Comparison of ENCODE assay signal across 16 cellular contexts in genomic region chr15:95866698-95867440, GRCh38.
"Had no signal": no experiment of that assay in that cellular context is flagged by ENCODE, and none has a peak within 500 bp of the region (broad histone marks: within the 10 kb centered on the region; RNA-seq: fewer than 3 reads in every experiment).

No MANE protein-coding gene starts in this region.

- H3K27me3 ChIP-seq: hepatocyte, testis, upper lobe of left lung had no signal

- ATAC-seq: stimulated activated naive B cell treated with anti-CD40 and anti-IgM and Interleukin-4, amounts not matched to agents 10 μg/mL and 1 μg/mL and 100 μg/mL, for 72 hours had no signal

- H3K79me2 ChIP-seq: hepatocyte had no signal

- H3K4me3 ChIP-seq: hepatocyte, testis, upper lobe of left lung had no signal

- H3K4me3 Mint-ChIP-seq: activated naive CD8-positive, alpha-beta T cell; memory B cell; stimulated activated naive B cell treated with anti-CD40 and anti-IgM and Interleukin-4, amounts not matched to agents 10 μg/mL and 1 μg/mL and 100 μg/mL, for 72 hours had no signal

- H2AFZ ChIP-seq: hepatocyte had no signal

- H3K36me3 Mint-ChIP-seq: activated naive CD8-positive, alpha-beta T cell; memory B cell; stimulated activated naive B cell treated with anti-CD40 and anti-IgM and Interleukin-4, amounts not matched to agents 10 μg/mL and 1 μg/mL and 100 μg/mL, for 72 hours had no signal

- H3K27ac ChIP-seq: hepatocyte, testis, upper lobe of left lung had no signal

- H3K36me3 ChIP-seq: upper lobe of left lung had no signal

- H3K4me1 ChIP-seq: testis, upper lobe of left lung had no signal

- H3K4me1 Mint-ChIP-seq: memory B cell; stimulated activated naive B cell treated with anti-CD40 and anti-IgM and Interleukin-4, amounts not matched to agents 10 μg/mL and 1 μg/mL and 100 μg/mL, for 72 hours had no signal

- H3K9me3 Mint-ChIP-seq: memory B cell; stimulated activated naive B cell treated with anti-CD40 and anti-IgM and Interleukin-4, amounts not matched to agents 10 μg/mL and 1 μg/mL and 100 μg/mL, for 72 hours had no signal

- H3K27me3 Mint-ChIP-seq: activated naive CD8-positive, alpha-beta T cell; stimulated activated naive B cell treated with anti-CD40 and anti-IgM and Interleukin-4, amounts not matched to agents 10 μg/mL and 1 μg/mL and 100 μg/mL, for 72 hours had no signal

- H3K9me3 ChIP-seq: testis, upper lobe of left lung had no signal

- DNase-seq: activated CD4-positive, alpha-beta T cell treated with anti-CD3 and anti-CD28 coated beads for 1 hour; activated gamma-delta T cell treated with Interleukin-2 at 50 U/mL for 16 hours; activated T-cell treated with anti-CD3 and anti-CD28 coated beads, Interleukin-2, amount 50 U/mL, for 1 hour; amniotic stem cell; cortex of kidney; foreskin melanocyte; retina; stimulated activated CD4-positive, alpha-beta T cell treated with anti-CD3 and anti-CD28 coated beads, Interleukin-2, amount 100 ng/mL, for 48 hours; stimulated activated CD8-positive, alpha-beta memory T cell treated with anti-CD3 and anti-CD28 coated beads, Interleukin-4, amount 100 ng/mL, for 48 hours; stimulated activated naive B cell treated with anti-CD40 and anti-IgM and Interleukin-4, amounts not matched to agents 10 μg/mL and 1 μg/mL and 100 μg/mL, for 72 hours; T-helper 1 cell; testis; upper lobe of left lung had no signal

- H3K27ac Mint-ChIP-seq: activated naive CD8-positive, alpha-beta T cell; memory B cell; stimulated activated naive B cell treated with anti-CD40 and anti-IgM and Interleukin-4, amounts not matched to agents 10 μg/mL and 1 μg/mL and 100 μg/mL, for 72 hours had no signal

- H3K4me2 ChIP-seq: hepatocyte had no signal
